ENCODE assay signal across 8 cellular contexts in genomic region chr21:41425588-41425953, GRCh38. TPM values are rescaled to one million over a fixed set of nuclear protein-coding genes. Genes with fewer than 3 reads are reported as not detected.
A peak's percentile ranks its signal among the peaks of the same experiment; 100 is the strongest.
DNase-seq lines count a peak whose midpoint lies in the region; ATAC-seq and TF ChIP-seq lines count a peak whose summit lies in the region.

No MANE protein-coding gene starts in this region.

- H3K9me3 Mint-ChIP-seq in MCF 10A (ENCODE audit: unreplicated experiment) (no peaks in the 10 kb centered on the region), mesothelial cell of epicardium (no peaks in the 10 kb centered on the region)

- peaks cover 0 to 57% (median 27%) of the 10 kb centered on the region in 9 donors for H3K4me1 ChIP-seq in heart right ventricle
- H3K4me1 ChIP-seq in uterus = no peaks in the 10 kb centered on the region

- POLR2A ChIA-PET in MCF 10A (lab: Yijun Ruan, JAX) = no interaction called here

- H3K27ac Mint-ChIP-seq in MCF 10A (ENCODE audit: low read depth, unreplicated experiment) (no peak overlapping the region), mesothelial cell of epicardium (peak overlapping the region; percentile 56)

- no peak for TF ChIP-seq CTCF in heart right ventricle (IDR thresholded peaks at IDR 0.05)
- no peak for TF ChIP-seq CTCF in MCF 10A (IDR thresholded peaks at IDR 0.05; ENCODE audit: unreplicated experiment)
- no peak for TF ChIP-seq CTCF in mesothelial cell of epicardium (IDR thresholded peaks at IDR 0.05; ENCODE audit: unreplicated experiment)
- no peak for TF ChIP-seq CTCF in uterus (IDR thresholded peaks at IDR 0.05)

- no peak for DNase-seq in heart right ventricle
- DNase-seq in cardiac septum (ENCODE audit: low spot score) = no peak
- no peak for DNase-seq in MCF 10A (ENCODE audit: unreplicated experiment)
- no peak for DNase-seq in mesothelial cell of epicardium (ENCODE audit: low spot score in 2 of 2, unreplicated experiment in 2 of 2)
- no peak for DNase-seq in uterus
- DNase-seq in NCI-H69 (lab: John Stamatoyannopoulos, UW) = no peak
- no peak for DNase-seq in NCI-H2227 treated with DMSO at 0.1 percent for 48 hours (lab: John Stamatoyannopoulos, UW)

- intact Hi-C loops in heart right ventricle (cut with DNase I) (loop anchor here in 4 of 10 donors (5.0 to 10.0 kb wide), 3 partner anchors 58 to 261 kb away; partner anchors contain the start of genes MX2 (in 3 of the 4) and BACE2 (in 1 of the 4)), cardiac septum (cut with DNase I) (no loop called here), MCF 10A (cut with micrococcal nuclease) (no loop called here), uterus (cut with DNase I; ENCODE audit: low total_unique reads) (loop anchor here (10.0 kb wide), 1 partner anchor 261 kb away; the partner anchor contains the start of gene BACE2)

- WGBS in heart right ventricle, 2 donors = 56 to 71% methylated on average over 7 of the region's 7 CpGs

- ATAC-seq in heart right ventricle = peak in 2 of 8 donors; percentile 7 to 12
- no peak for ATAC-seq in GM21576 (IDR thresholded peaks at IDR 0.05; ENCODE audit: unreplicated experiment)

- H3K27ac ChIP-seq in heart right ventricle (peak overlapping the region; percentile 25 to 95 (median 86)), uterus (peak overlapping the region; percentile 67 to 72)

- H3K36me3 ChIP-seq in heart right ventricle (peaks cover 0 to 30% (median 0%) of the 10 kb centered on the region in 9 donors), uterus (no peaks in the 10 kb centered on the region)

- TF ChIP-seq POLR2A in uterus (IDR thresholded peaks at IDR 0.05) = no peak

- no TSS peak for BruUV-seq in MCF 10A (replicated peaks; lab: Mats Ljungman, UMichigan)

- H3K27me3 ChIP-seq in heart right ventricle (peaks cover 0 to 17% (median 0%) of the 10 kb centered on the region in 7 donors), uterus (no peaks in the 10 kb centered on the region)

- H3K4me3 ChIP-seq in heart right ventricle = peak overlapping the region; percentile 33 to 86 (median 74)
- H3K4me3 ChIP-seq in uterus = peak overlapping the region; percentile 49 to 61

- H3K4me3 Mint-ChIP-seq in MCF 10A (ENCODE audit: unreplicated experiment) = peak overlapping the region; percentile 57
- peak overlapping the region; percentile 75 for H3K4me3 Mint-ChIP-seq in mesothelial cell of epicardium

- peaks cover 6% of the 10 kb centered on the region for H3K4me1 Mint-ChIP-seq in MCF 10A (ENCODE audit: insufficient read depth, unreplicated experiment)
- peaks cover 13% of the 10 kb centered on the region for H3K4me1 Mint-ChIP-seq in mesothelial cell of epicardium

- no peaks in the 10 kb centered on the region for H3K36me3 Mint-ChIP-seq in MCF 10A (ENCODE audit: insufficient read depth, unreplicated experiment)
- peaks cover 3% of the 10 kb centered on the region for H3K36me3 Mint-ChIP-seq in mesothelial cell of epicardium

- H3K9me3 ChIP-seq in heart right ventricle (no peaks in the 10 kb centered on the region), uterus (no peaks in the 10 kb centered on the region)

- peaks cover 7% of the 10 kb centered on the region for H3K27me3 Mint-ChIP-seq in MCF 10A (ENCODE audit: insufficient read depth, unreplicated experiment)
- peaks cover 27% of the 10 kb centered on the region for H3K27me3 Mint-ChIP-seq in mesothelial cell of epicardium (ENCODE audit: low read depth)

- CTCF ChIA-PET in MCF 10A (lab: Yijun Ruan, JAX) = no interaction called here

RNA-seq across cellular contexts. Expression of gene MX1, which starts 0.5 kb away (rescaled TPM):
- total RNA-seq in heart right ventricle (10 to 100 TPM; 11.1 to 50.0 (median 20.1) TPM), cardiac septum (11.0 TPM), MCF 10A (2022) (1.8 and 2.4 TPM in 2 replicates), mesothelial cell of epicardium (32.2 to 42.4 TPM (median 32.9 TPM) in 3 replicates), uterus (10 to 100 TPM; 23.5 to 96.3 (median 33.4) TPM)
- 10 to 100 TPM in 1 of 2 donors, 1 to 10 TPM in 1; 5.4 to 14.0 TPM for polyA plus RNA-seq in heart right ventricle
